ENCODE assay signal across 9 cellular contexts in genomic region chr6:52305948-52306767, GRCh38. TPM values are rescaled to one million over a fixed set of nuclear protein-coding genes. Genes with fewer than 3 reads are reported as not detected.
A peak's percentile ranks its signal among the peaks of the same experiment; 100 is the strongest.
DNase-seq lines count a peak whose midpoint lies in the region; ATAC-seq, FAIRE-seq and TF ChIP-seq lines count a peak whose summit lies in the region.
"Had no signal": no experiment of that assay in that cellular context is flagged by ENCODE, and none has a peak within 500 bp of the region (broad histone marks: within the 10 kb centered on the region; RNA-seq: fewer than 3 reads in every experiment).

No MANE protein-coding gene starts in this region.

- CTCF ChIA-PET in CD8-positive, alpha-beta T cell (lab: Charles Lee), result interaction anchor here (0.6 to 3.8 kb wide), 7 partner anchors 10 to 111 kb away, joined by 3 to 31 read pairs (median 4); partner anchors contain the start of gene MCM3

- H3K4me1 Mint-ChIP-seq in CD8-positive, alpha-beta T cell (ENCODE audit: low read depth), result peaks cover 76% of the 10 kb centered on the region

- no peaks in the 10 kb centered on the region for H3K27me3 ChIP-seq in CD8-positive, alpha-beta T cell (ENCODE audit: insufficient read depth, low read length)
- H3K27me3 ChIP-seq in thoracic aorta (replicated peaks; ENCODE audit: insufficient read depth), result no peaks in the 10 kb centered on the region

- no peaks in the 10 kb centered on the region for H3K9me3 ChIP-seq in CD8-positive, alpha-beta T cell (ENCODE audit: low read length)
- no peaks in the 10 kb centered on the region for H3K9me3 ChIP-seq in thoracic aorta

- TF ChIP-seq CTCF in CD8-positive, alpha-beta T cell (IDR thresholded peaks at IDR 0.05), result no peak
- no peak for TF ChIP-seq CTCF in thoracic aorta (IDR thresholded peaks at IDR 0.05)

- no peaks in the 10 kb centered on the region for H3K27me3 Mint-ChIP-seq in CD8-positive, alpha-beta T cell (ENCODE audit: low read depth)

- no peaks in the 10 kb centered on the region for H3K36me3 Mint-ChIP-seq in CD8-positive, alpha-beta T cell

- peak; percentile 25 for ATAC-seq in CD8-positive, alpha-beta T cell
- ATAC-seq in GM19455 (IDR thresholded peaks at IDR 0.05; ENCODE audit: unreplicated experiment), result peak; percentile 49
- ATAC-seq in HG03442 (IDR thresholded peaks at IDR 0.05; ENCODE audit: unreplicated experiment), result peak; percentile 64
- ATAC-seq in thoracic aorta (ENCODE audit: insufficient number of reproducible peaks, low FRiP score, low read depth), result no peak

- peak overlapping the region; percentile 58 for H3K4me3 Mint-ChIP-seq in CD8-positive, alpha-beta T cell

- POLR2A ChIA-PET in CD8-positive, alpha-beta T cell (lab: Charles Lee), result interaction anchor here (2.1 kb wide), 1 partner anchor 21 kb away, joined by 16 read pairs; the partner anchor contains the start of gene MCM3

- peaks cover 75% of the 10 kb centered on the region for H3K4me1 ChIP-seq in CD8-positive, alpha-beta T cell (ENCODE audit: insufficient read depth, low read length)
- H3K4me1 ChIP-seq in thoracic aorta (ENCODE audit: control insufficient read depth in 1 of 2, low read depth in 2 of 2), result peaks cover 11 to 14% of the 10 kb centered on the region in 2 donors

- peak overlapping the region; percentile 38 for H3K27ac ChIP-seq in CD8-positive, alpha-beta T cell (ENCODE audit: low read depth, low read length)
- H3K27ac ChIP-seq in thoracic aorta, result peak overlapping the region; percentile 42

- H3K36me3 ChIP-seq in CD8-positive, alpha-beta T cell (ENCODE audit: insufficient read depth, low read length), result no peaks in the 10 kb centered on the region
- H3K36me3 ChIP-seq in thoracic aorta, result no peaks in the 10 kb centered on the region

- no peak for FAIRE-seq in frontal cortex (lab: Jason Lieb, UNC)

- H3K27ac Mint-ChIP-seq in CD8-positive, alpha-beta T cell, result peak overlapping the region; percentile 88

- H3K4me3 ChIP-seq in CD8-positive, alpha-beta T cell (ENCODE audit: low read depth, low read length), result no peak overlapping the region
- no peak overlapping the region for H3K4me3 ChIP-seq in thoracic aorta

- intact Hi-C loops in CD8-positive, alpha-beta T cell (cut with DNase I, micrococcal nuclease), result loop anchor here in 1 of 2 experiments (1.0 to 2.0 kb wide), 4 partner anchors 21 to 83 kb away; partner anchors contain the start of genes MCM3 and PAQR8

- no peak for DNase-seq in CD8-positive, alpha-beta T cell
- DNase-seq in central memory CD4-positive, alpha-beta T cell, result peak; percentile 29
- no peak for DNase-seq in thoracic aorta (ENCODE audit: low spot score)
- no peak for DNase-seq in frontal cortex (ENCODE audit: low spot score in 2 of 2)
- DNase-seq in DMS153 treated with DMSO at 0.1 percent for 48 hours (lab: John Stamatoyannopoulos, UW; ENCODE audit: unreplicated experiment), result no peak
- DNase-seq in hepatic stellate cell (ENCODE audit: low spot score), result no peak
- DNase-seq: left cardiac atrium had no signal

- peaks cover under 1% of the 10 kb centered on the region for H3K9me3 Mint-ChIP-seq in CD8-positive, alpha-beta T cell

RNA-seq across cellular contexts. Expression of gene MCM3, which starts 21.6 kb away (rescaled TPM):
- total RNA-seq in CD8-positive, alpha-beta T cell, result 1 to 10 TPM; 6.2 to 6.8 TPM
- 10 to 100 TPM; 24.0 to 30.8 TPM for total RNA-seq in thoracic aorta
- 11.0 TPM for total RNA-seq in frontal cortex

RNA-seq across cellular contexts. Expression of gene PAQR8, which starts 55.8 kb away (rescaled TPM):
- 1 to 10 TPM; 1.8 to 2.2 TPM for total RNA-seq in CD8-positive, alpha-beta T cell
- total RNA-seq in thoracic aorta (1 to 10 TPM; 4.1 to 7.3 TPM), frontal cortex (12.6 TPM)
